Comparison of ENCODE assay signal across 13 cellular contexts in the genomic region with DNA sequence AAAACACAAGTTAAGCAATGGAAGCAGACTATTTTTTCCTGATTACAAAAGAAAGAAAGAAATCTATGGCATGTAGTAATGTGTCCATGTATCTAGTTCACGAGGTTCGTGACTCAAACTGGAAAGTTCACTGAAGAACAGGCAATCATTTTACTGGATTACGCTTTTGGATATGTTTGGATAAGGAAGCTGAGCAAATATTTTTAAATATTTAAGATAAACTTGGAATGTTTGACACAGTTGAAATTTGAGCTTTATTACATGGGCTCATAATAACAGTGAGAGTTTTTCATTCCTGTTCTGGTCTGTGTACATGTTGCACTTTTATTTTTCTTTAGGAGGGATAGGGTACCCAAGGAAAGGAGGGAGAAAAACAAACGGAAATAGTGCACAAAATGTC.
DNase-seq lines count a peak whose midpoint lies in the region; ATAC-seq and TF ChIP-seq lines count a peak whose summit lies in the region.
"Had no signal": no experiment of that assay in that cellular context is flagged by ENCODE, and none has a peak within 500 bp of the region (broad histone marks: within the 10 kb centered on the region; RNA-seq: fewer than 3 reads in every experiment).

No MANE protein-coding gene starts in this region.

- no peaks in the 10 kb centered on the region for H3K36me3 ChIP-seq in HUES6 (ENCODE audit: control insufficient read depth, insufficient read depth, low read length)

- peaks cover 47% of the 10 kb centered on the region for H3K4me1 ChIP-seq in HUES6 (ENCODE audit: control insufficient read depth, insufficient read depth, low read length)

- no peak overlapping the region for H3K27ac Mint-ChIP-seq in chondrocyte (ENCODE audit: unreplicated experiment)
- H3K27ac Mint-ChIP-seq: effector memory CD8-positive, alpha-beta T cell had no signal

- CTCF ChIA-PET in AG04449 (lab: Yijun Ruan, JAX), result no interaction called here

- peak overlapping the region; percentile 70 for H3K27ac ChIP-seq in HUES6 (ENCODE audit: low read depth, low read length)
- H3K27ac ChIP-seq: C4-2B had no signal

- no peak overlapping the region for H3K4me3 ChIP-seq in AG04449 (ENCODE audit: low read depth, low read length)
- H3K4me3 ChIP-seq in HUES6 (ENCODE audit: low read depth, low read length), result no peak overlapping the region
- no peak overlapping the region for H3K4me3 ChIP-seq in cardiac fibroblast (replicated peaks in 1 of 2; ENCODE audit: low read depth in 2 of 2, low read length in 2 of 2)

- H3K9me3 Mint-ChIP-seq in chondrocyte (ENCODE audit: low read depth), result peaks cover 2% of the 10 kb centered on the region

- POLR2A ChIA-PET in AG04449 (lab: Yijun Ruan, JAX), result no interaction called here

- H3K27me3 Mint-ChIP-seq in chondrocyte (ENCODE audit: low read depth), result no peaks in the 10 kb centered on the region
- H3K27me3 Mint-ChIP-seq: effector memory CD8-positive, alpha-beta T cell had no signal

- 0 out of 2 replicates have a peak, but pooled peaks cover 1% of the 10 kb centered on the region for H3K9me3 ChIP-seq in HUES6 (ENCODE audit: control insufficient read depth, insufficient read depth, low read depth, low read length)

- H3K36me3 Mint-ChIP-seq in chondrocyte (ENCODE audit: low read depth), result no peaks in the 10 kb centered on the region

- no peak overlapping the region for H3K4me3 Mint-ChIP-seq in chondrocyte (ENCODE audit: unreplicated experiment)
- H3K4me3 Mint-ChIP-seq: effector memory CD8-positive, alpha-beta T cell had no signal

- no peaks in the 10 kb centered on the region for H3K27me3 ChIP-seq in HUES6 (ENCODE audit: control insufficient read depth, insufficient read depth, low read length)

- H3K9ac ChIP-seq in HUES6 (ENCODE audit: low read length), result no peak overlapping the region

- TF ChIP-seq CTCF in AG04449 (IDR thresholded peaks at IDR 0.05; ENCODE audit: insufficient read depth, low read length, missing control alignments) (no peak), cardiac fibroblast (IDR thresholded peaks at IDR 0.05; ENCODE audit: low read depth, low read length) (no peak), chondrocyte (IDR thresholded peaks at IDR 0.05) (no peak)

- peak; percentile 10 for DNase-seq in AG04449 (ENCODE audit: low read depth, low spot score)
- peak; percentile 70 to 86 for DNase-seq in cardiac fibroblast (ENCODE audit: low read depth in 2 of 2)
- DNase-seq in lung microvascular endothelial cell (ENCODE audit: low read depth in 2 of 2), result peak; percentile 7 to 24
- no peak for DNase-seq in GM03348 (ENCODE audit: low spot score)
- DNase-seq in chondrocyte (ENCODE audit: low spot score), result no peak
- no peak for DNase-seq in NCI-H2227 (lab: John Stamatoyannopoulos, UW; ENCODE audit: unreplicated experiment)
- DNase-seq: activated effector memory CD4-positive, alpha-beta T cell treated with Interleukin-2 at 50 U/mL for 16 hours; effector memory CD8-positive, alpha-beta T cell; NCI-H2171; nucleus accumbens had no signal

- peaks cover 20% of the 10 kb centered on the region for H3K4me1 Mint-ChIP-seq in chondrocyte (ENCODE audit: low read depth)

- ATAC-seq in GM19395 (IDR thresholded peaks at IDR 0.05; ENCODE audit: unreplicated experiment), result no peak
- ATAC-seq: effector memory CD8-positive, alpha-beta T cell had no signal

Comparison
In these comparisons a context has a peak if more than half of its experiments do, and no peak if none do; other contexts are left out.
1. DNase-seq: peak in AG04449 (single experiment), cardiac fibroblast (2 of 2) and lung microvascular endothelial cell (2 of 2); none in GM03348 (single experiment), chondrocyte (single experiment) and NCI-H2227 (single experiment).